In the genomic region with DNA sequence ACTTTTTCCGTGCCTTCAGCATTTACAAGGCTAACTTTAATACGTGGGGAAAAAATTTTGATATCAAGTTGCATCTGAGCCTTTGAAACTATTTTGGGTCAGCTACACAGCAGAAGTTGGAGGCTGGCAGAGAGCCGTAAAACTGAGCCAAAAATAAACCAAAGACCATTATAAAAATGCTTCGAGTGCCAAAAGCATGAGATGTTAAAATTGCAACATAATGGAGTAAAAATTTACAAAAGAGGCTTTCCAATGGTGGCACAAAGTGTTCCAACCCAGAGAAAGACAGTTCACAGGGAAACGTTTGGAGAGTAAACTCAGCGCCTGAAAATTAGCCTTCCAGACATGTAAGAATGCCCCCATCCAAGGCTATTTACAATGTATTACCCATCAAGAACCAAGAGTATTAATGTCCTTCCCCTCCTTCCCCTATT, we compare ENCODE assay signal across 12 cellular contexts.
DNase-seq lines count a peak whose midpoint lies in the region; ATAC-seq, FAIRE-seq and TF ChIP-seq lines count a peak whose summit lies in the region.
"Had no signal": no experiment of that assay in that cellular context is flagged by ENCODE, and none has a peak within 500 bp of the region (broad histone marks: within the 10 kb centered on the region; RNA-seq: fewer than 3 reads in every experiment).

No MANE protein-coding gene starts in this region.

- no peak for TF ChIP-seq POLR2A in uterus (IDR thresholded peaks at IDR 0.05)

- H3K27me3 ChIP-seq in uterus, result no peaks in the 10 kb centered on the region
- no peaks in the 10 kb centered on the region for H3K27me3 ChIP-seq in small intestine (ENCODE audit: control insufficient read depth in 2 of 2, insufficient read depth in 2 of 2, low read length in 2 of 2)

- TF ChIP-seq CTCF in choroid plexus epithelial cell (conservative IDR thresholded peaks at IDR 0.05; ENCODE audit: low read depth, low read length), result no peak
- TF ChIP-seq CTCF in uterus (IDR thresholded peaks at IDR 0.05), result peak in 1 of 4 experiments; percentile 3

- peak overlapping the region; percentile 40 to 69 for H3K27ac ChIP-seq in uterus
- H3K27ac ChIP-seq in small intestine (ENCODE audit: low read depth in 1 of 2, low read length in 1 of 2), result no peak overlapping the region
- H3K27ac ChIP-seq: 22Rv1 had no signal

- no peak for FAIRE-seq in small intestine (lab: Jason Lieb, UNC)

- H3K9me3 ChIP-seq in uterus (no peaks in the 10 kb centered on the region), small intestine (ENCODE audit: control insufficient read depth, low read depth) (no peaks in the 10 kb centered on the region)

- intact Hi-C loops in uterus (cut with DNase I; ENCODE audit: low total_unique reads), result no loop called here

- no peak overlapping the region for H3K4me3 ChIP-seq in choroid plexus epithelial cell (ENCODE audit: low read depth, low read length)
- H3K4me3 ChIP-seq in uterus, result no peak overlapping the region
- H3K4me3 ChIP-seq in small intestine (ENCODE audit: low read depth in 1 of 2, low read length in 2 of 2), result no peak overlapping the region

- H3K36me3 ChIP-seq in uterus (no peaks in the 10 kb centered on the region), small intestine (ENCODE audit: control insufficient read depth in 2 of 2, insufficient read depth in 2 of 2, low read length in 2 of 2) (no peaks in the 10 kb centered on the region)

- H3K4me1 ChIP-seq in uterus (no peaks in the 10 kb centered on the region), small intestine (ENCODE audit: control insufficient read depth in 2 of 2, insufficient read depth in 1 of 2, low read depth in 1 of 2, low read length in 1 of 2) (peaks cover 0 to 6% of the 10 kb centered on the region in 2 donors)

- ATAC-seq in GM21786 (IDR thresholded peaks at IDR 0.05; ENCODE audit: unreplicated experiment) (no peak), GM18520 (IDR thresholded peaks at IDR 0.05; ENCODE audit: unreplicated experiment) (no peak)

- DNase-seq in DMS 273 (lab: John Stamatoyannopoulos, UW; ENCODE audit: unreplicated experiment) (peak; percentile 6), DMS 273 treated with DMSO at 0.1 percent for 48 hours (lab: John Stamatoyannopoulos, UW) (no peak), choroid plexus epithelial cell (ENCODE audit: low read depth) (peak; percentile 78), myocyte (ENCODE audit: low read depth) (peak; percentile 90), uterus (peak; percentile 31 to 60), small intestine (no peak)
- DNase-seq: activated gamma-delta T cell treated with Interleukin-2 at 50 U/mL for 16 hours, NCI-H510A treated with DMSO at 0.1 percent for 48 hours, substantia nigra had no signal

- WGBS in small intestine, 3 donors, result 46 to 65% (median 54%) methylated on average over 6 of the region's 6 CpGs

Comparison
In these comparisons a context has a peak if more than half of its experiments do, and no peak if none do; other contexts are left out.
1. DNase-seq: peak in DMS 273 (single experiment), choroid plexus epithelial cell (single experiment), myocyte (single experiment) and uterus (2 of 2); none in DMS 273 treated with DMSO at 0.1 percent for 48 hours (single experiment) and small intestine (single experiment).
2. H3K27ac ChIP-seq: peak in uterus (2 of 2); none in small intestine (0 of 2).